Comparison of ENCODE assay signal across 29 cellular contexts in genomic region chr10:109403551-109403950, GRCh38.
"Had no signal": no experiment of that assay in that cellular context is flagged by ENCODE, and none has a peak within 500 bp of the region (broad histone marks: within the 10 kb centered on the region; RNA-seq: fewer than 3 reads in every experiment).

No MANE protein-coding gene starts in this region.

- H3K4me3 ChIP-seq: dorsolateral prefrontal cortex, esophagus muscularis mucosa, gastroesophageal sphincter, lung, mucosa of descending colon, right lobe of liver, suprapubic skin, transverse colon, upper lobe of right lung, uterus had no signal

- H3K9me3 Mint-ChIP-seq: mesothelial cell of epicardium, neural crest cell had no signal

- H3K4me3 Mint-ChIP-seq: memory B cell; mesothelial cell of epicardium; naive B cell; natural killer cell treated with Interleukin-12 subunit alpha and Interleukin-12 subunit beta and Interleukin-15 and Interleukin-18, amount 100 ng/mL, for 72 hours; neural crest cell; stimulated activated naive CD8-positive, alpha-beta T cell treated with anti-CD3 and anti-CD28 coated beads, Interleukin-15, amount 100 ng/mL, for 72 hours had no signal

- H3K36me3 Mint-ChIP-seq: memory B cell; mesothelial cell of epicardium; naive B cell; natural killer cell treated with Interleukin-12 subunit alpha and Interleukin-12 subunit beta and Interleukin-15 and Interleukin-18, amount 100 ng/mL, for 72 hours had no signal

- H3K27ac ChIP-seq: dorsolateral prefrontal cortex, esophagus muscularis mucosa, foreskin keratinocyte, gastroesophageal sphincter, neutrophil, parathyroid adenoma, right lobe of liver, suprapubic skin, transverse colon, upper lobe of right lung, uterus had no signal

- H3K79me2 ChIP-seq: parathyroid adenoma had no signal

- H3K4me1 ChIP-seq: esophagus muscularis mucosa, foreskin keratinocyte, gastroesophageal sphincter, parathyroid adenoma, right lobe of liver, transverse colon, upper lobe of right lung, uterus had no signal

- H3K27me3 ChIP-seq: esophagus muscularis mucosa, foreskin keratinocyte, gastroesophageal sphincter, neutrophil, right lobe of liver, suprapubic skin, transverse colon, upper lobe of right lung, uterus had no signal

- H3K36me3 ChIP-seq: esophagus muscularis mucosa, gastroesophageal sphincter, neutrophil, right lobe of liver, suprapubic skin, transverse colon, upper lobe of right lung, uterus had no signal

- FAIRE-seq: colon, endothelial cell of umbilical vein, keratinocyte, small intestine had no signal

- H3K9ac ChIP-seq: parathyroid adenoma had no signal

- H3K27ac Mint-ChIP-seq: memory B cell; mesothelial cell of epicardium; naive B cell; natural killer cell treated with Interleukin-12 subunit alpha and Interleukin-12 subunit beta and Interleukin-15 and Interleukin-18, amount 100 ng/mL, for 72 hours; progenitor cell of endocrine pancreas; stimulated activated naive CD8-positive, alpha-beta T cell treated with anti-CD3 and anti-CD28 coated beads, Interleukin-15, amount 100 ng/mL, for 72 hours had no signal

- H2AFZ ChIP-seq: parathyroid adenoma had no signal

- ATAC-seq: foreskin keratinocyte; gastroesophageal sphincter; left lobe of liver; mucosa of descending colon; natural killer cell treated with Interleukin-12 subunit alpha and Interleukin-12 subunit beta and Interleukin-15 and Interleukin-18, amount 100 ng/mL, for 72 hours; right lobe of liver; stimulated activated naive CD8-positive, alpha-beta T cell treated with anti-CD3 and anti-CD28 coated beads, Interleukin-15, amount 100 ng/mL, for 72 hours; upper lobe of right lung had no signal

- H3K4me1 Mint-ChIP-seq: memory B cell; mesothelial cell of epicardium; naive B cell; neural crest cell; stimulated activated naive CD8-positive, alpha-beta T cell treated with anti-CD3 and anti-CD28 coated beads, Interleukin-15, amount 100 ng/mL, for 72 hours had no signal

- H3K9me3 ChIP-seq: esophagus muscularis mucosa, gastroesophageal sphincter, mucosa of descending colon, neutrophil, right lobe of liver, suprapubic skin, transverse colon, upper lobe of right lung, uterus had no signal

- DNase-seq: dorsolateral prefrontal cortex; effector CD4-positive, alpha-beta T cell; foreskin keratinocyte; mucosa of descending colon; naive B cell; right lobe of liver; small intestine; stimulated activated CD4-positive, alpha-beta T cell treated with anti-CD3 and anti-CD28 coated beads, Interleukin-15, amount 100 ng/mL, for 24 hours; stimulated activated CD4-positive, alpha-beta T cell treated with anti-CD3 and anti-CD28 coated beads, Interleukin-2, amount 100 ng/mL, for 48 hours; stimulated activated naive CD4-positive, alpha-beta T cell; stimulated activated naive CD8-positive, alpha-beta T cell treated with anti-CD3 and anti-CD28 coated beads, Interleukin-15, amount 100 ng/mL, for 72 hours; transverse colon; upper lobe of right lung; uterus had no signal
